ENCODE assay signal across 10 cellular contexts in the genomic region with DNA sequence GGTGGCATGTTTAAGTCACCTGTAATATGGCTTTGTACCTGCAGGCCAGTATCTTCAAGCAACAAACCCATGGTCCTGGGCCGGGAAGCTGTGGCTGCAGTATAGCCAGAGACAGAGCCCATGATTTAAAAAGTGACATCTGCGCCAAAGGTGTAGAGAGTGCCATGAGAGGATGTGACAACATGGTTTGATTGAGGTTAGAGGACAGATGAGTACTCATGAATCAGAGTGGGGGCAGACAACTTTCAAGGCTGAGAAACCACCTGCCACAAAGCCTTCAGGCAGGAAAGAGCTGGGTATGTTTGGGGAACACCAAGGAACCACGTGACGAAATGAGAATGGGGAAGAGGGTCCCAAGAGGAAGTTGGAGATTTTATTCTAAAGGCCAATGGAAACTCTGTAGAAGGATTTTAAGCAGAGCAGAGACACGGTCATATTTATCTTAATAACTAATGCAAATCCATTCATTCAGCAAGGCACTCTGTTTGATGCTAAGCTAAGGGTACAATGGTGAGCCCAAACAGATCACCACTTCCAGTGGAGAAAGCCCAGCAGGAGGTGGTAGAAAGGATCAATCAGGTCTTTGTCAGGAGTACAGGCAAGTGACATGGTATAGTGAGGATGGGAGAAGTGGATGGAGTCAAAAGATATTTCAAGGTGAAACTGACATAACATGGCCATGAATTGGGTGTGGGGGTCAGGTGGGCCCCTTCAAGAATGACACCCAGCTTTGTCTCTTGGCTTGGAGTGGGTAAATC. TPM values are rescaled to one million over a fixed set of nuclear protein-coding genes. Genes with fewer than 3 reads are reported as not detected.
A peak's percentile ranks its signal among the peaks of the same experiment; 100 is the strongest.
DNase-seq lines count a peak whose midpoint lies in the region; ATAC-seq lines count a peak whose summit lies in the region.
"Had no signal": no experiment of that assay in that cellular context is flagged by ENCODE, and none has a peak within 500 bp of the region (broad histone marks: within the 10 kb centered on the region; RNA-seq: fewer than 3 reads in every experiment).

No MANE protein-coding gene starts in this region.

- no peak overlapping the region for H2AFZ ChIP-seq in Karpas-422 (ENCODE audit: low read length)

- ATAC-seq in HG02970 (IDR thresholded peaks at IDR 0.05; ENCODE audit: low FRiP score, unreplicated experiment): no peak

- H3K4me1 ChIP-seq in Karpas-422 (ENCODE audit: low read length): peaks cover 29% of the 10 kb centered on the region

- 0 out of 2 replicates have a peak, but pooled peaks cover 4% of the 10 kb centered on the region for H4K20me1 ChIP-seq in Karpas-422 (ENCODE audit: insufficient read depth, low read depth, low read length)

- H3K9ac ChIP-seq in Karpas-422 (ENCODE audit: low read length): no peak overlapping the region

- no peaks in the 10 kb centered on the region for H3K9me3 ChIP-seq in Karpas-422 (ENCODE audit: low read length)
- H3K9me3 ChIP-seq: thoracic aorta had no signal

- H3K79me2 ChIP-seq in Karpas-422 (ENCODE audit: low read length): peaks cover 37% of the 10 kb centered on the region

- H3K4me3 ChIP-seq in Karpas-422 (ENCODE audit: low read length): no peak overlapping the region
- H3K4me3 ChIP-seq: lung, thoracic aorta had no signal

- H3K27ac ChIP-seq in Karpas-422 (ENCODE audit: low read length): no peak overlapping the region; the same call in 1 of the 2 replicates
- H3K27ac ChIP-seq: thoracic aorta had no signal

- H3K36me3 ChIP-seq in Karpas-422 (ENCODE audit: insufficient read depth, low read length): peaks cover 18% of the 10 kb centered on the region
- H3K36me3 ChIP-seq: thoracic aorta had no signal

- peak; percentile 41 for DNase-seq in stimulated activated CD4-positive, alpha-beta T cell treated with anti-CD3 and anti-CD28 coated beads, Interleukin-1b, Interleukin-23, amount 100 ng/mL, for 48 hours
- DNase-seq in stimulated activated CD4-positive, alpha-beta T cell treated with anti-CD3 and anti-CD28 coated beads, Interleukin-4, amount 100 ng/mL, for 1 hour: no peak
- DNase-seq in NOMO-1 treated with DMSO at 0.1 percent for 48 hours (lab: John Stamatoyannopoulos, UW; ENCODE audit: unreplicated experiment) (peak; percentile 62), Karpas-422 (no peak), NCI-H2227 treated with DMSO at 0.1 percent for 48 hours (lab: John Stamatoyannopoulos, UW) (no peak), T1000 (lab: John Stamatoyannopoulos, UW) (no peak)
- peak; percentile 65 for DNase-seq in central memory CD4-positive, alpha-beta T cell

- no peak overlapping the region for H3K4me2 ChIP-seq in Karpas-422 (ENCODE audit: low read depth, low read length, poor library complexity, severe bottlenecking)

- H3K27me3 ChIP-seq in Karpas-422 (ENCODE audit: low read length): no peaks in the 10 kb centered on the region

- no peaks in the 10 kb centered on the region for H3K9me2 ChIP-seq in Karpas-422 (replicated peaks; ENCODE audit: insufficient read depth, low read length)

RNA-seq across cellular contexts. Expression of a gene that starts 3.4 kb away (rescaled TPM):
- total RNA-seq in Karpas-422 (2014; rRNA removed; shearing (Covaris generic); ENCODE audit: low replicate concordance): 59.4 and 71.6 TPM in 2 replicates

RNA-seq across cellular contexts. Expression of a gene that starts 18.4 kb away (rescaled TPM):
- total RNA-seq in Karpas-422 (2014; rRNA removed; shearing (Covaris generic); ENCODE audit: low replicate concordance): 14.1 and 19.4 TPM in 2 replicates

RNA-seq across cellular contexts. Expression of a gene that starts 18.5 kb away (rescaled TPM):
- 0.54 TPM in 1 of 2 replicates, not detected in the other for total RNA-seq in Karpas-422 (2014; rRNA removed; shearing (Covaris generic); ENCODE audit: low replicate concordance)

RNA-seq across cellular contexts. Expression of a gene that starts 24.1 kb away (rescaled TPM):
- total RNA-seq in Karpas-422 (2014; rRNA removed; shearing (Covaris generic); ENCODE audit: low replicate concordance): 10.4 and 18.5 TPM in 2 replicates

Comparison
In these comparisons a context has a peak if more than half of its experiments do, and no peak if none do; other contexts are left out.
1. DNase-seq: peak in stimulated activated CD4-positive, alpha-beta T cell treated with anti-CD3 and anti-CD28 coated beads, Interleukin-1b, Interleukin-23, amount 100 ng/mL, for 48 hours (single experiment), NOMO-1 treated with DMSO at 0.1 percent for 48 hours (single experiment) and central memory CD4-positive, alpha-beta T cell (single experiment); none in stimulated activated CD4-positive, alpha-beta T cell treated with anti-CD3 and anti-CD28 coated beads, Interleukin-4, amount 100 ng/mL, for 1 hour (single experiment), Karpas-422 (single experiment), NCI-H2227 treated with DMSO at 0.1 percent for 48 hours (single experiment) and T1000 (single experiment).